ENCODE assay signal across 1 cellular context in the genomic region with DNA sequence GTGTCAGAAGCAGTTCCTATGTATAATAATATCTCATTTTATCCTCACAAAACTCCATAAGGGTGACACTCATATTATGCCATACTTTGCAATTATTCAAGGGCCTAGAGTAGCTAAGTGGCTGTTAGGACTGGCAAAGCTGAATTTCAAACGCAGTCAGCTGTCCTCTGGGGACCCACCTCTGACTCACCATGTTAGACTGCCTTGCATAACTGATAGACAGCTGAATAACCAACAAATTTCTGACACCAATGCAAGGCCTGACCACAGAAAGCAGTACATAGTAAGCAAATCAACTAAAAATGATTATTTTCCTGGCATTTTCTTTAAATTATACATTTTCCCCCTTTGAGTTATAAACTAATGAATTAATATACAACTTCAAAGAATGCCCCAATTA.
TF ChIP-seq lines count a peak whose summit lies in the region.

No MANE protein-coding gene starts in this region.

TF ChIP-seq in HepG2, 621 proteins besides CTCF, POLR2A, EP300 and RAD21 (continued from another document):
- TF ChIP-seq, protein P1, sequence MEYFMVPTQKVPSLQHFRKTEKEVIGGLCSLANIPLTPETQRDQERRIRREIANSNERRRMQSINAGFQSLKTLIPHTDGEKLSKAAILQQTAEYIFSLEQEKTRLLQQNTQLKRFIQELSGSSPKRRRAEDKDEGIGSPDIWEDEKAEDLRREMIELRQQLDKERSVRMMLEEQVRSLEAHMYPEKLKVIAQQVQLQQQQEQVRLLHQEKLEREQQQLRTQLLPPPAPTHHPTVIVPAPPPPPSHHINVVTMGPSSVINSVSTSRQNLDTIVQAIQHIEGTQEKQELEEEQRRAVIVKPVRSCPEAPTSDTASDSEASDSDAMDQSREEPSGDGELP (IDR thresholded peaks at IDR 0.05; ENCODE audit: borderline replicate concordance, low read depth): 0 out of 2 replicates have a peak, but pooled peaks have one; percentile 13
- peak; percentile 57 for TF ChIP-seq FOSL2 (CRISPR knock-in tag; IDR thresholded peaks at IDR 0.05)
